ENCODE assay signal across 8 cellular contexts in the genomic region with DNA sequence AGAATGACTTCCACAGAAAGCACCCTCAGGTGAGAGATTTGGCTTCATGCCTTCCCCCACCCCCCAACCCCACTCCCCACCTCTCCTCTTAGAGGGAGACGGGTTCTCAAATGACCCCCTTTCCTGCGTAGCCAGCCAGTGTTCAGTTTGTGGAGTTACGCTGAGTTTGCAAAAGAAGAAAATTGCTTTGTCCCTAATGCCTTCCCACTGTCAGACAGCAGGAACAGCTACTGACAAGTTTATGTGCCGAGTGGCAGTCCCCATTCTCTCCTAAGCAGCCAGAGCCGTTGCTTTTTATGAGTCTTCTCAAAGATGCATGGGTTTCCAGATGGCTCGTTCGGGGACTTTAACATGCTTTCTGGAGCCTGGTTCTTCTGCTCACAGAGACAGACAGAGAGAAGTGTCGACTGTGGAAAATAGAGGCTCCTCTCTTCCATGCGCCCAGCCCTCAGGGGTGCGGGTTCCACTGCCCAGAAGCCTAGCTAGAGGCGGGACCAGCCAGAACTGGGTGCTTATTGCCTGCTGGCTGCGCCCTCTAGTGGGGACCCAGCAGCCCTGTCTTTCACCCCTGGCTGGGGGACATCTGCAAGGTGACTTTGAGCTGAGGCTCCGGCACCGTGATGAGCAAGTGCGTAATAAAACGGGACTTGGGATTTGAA.
DNase-seq lines count a peak whose midpoint lies in the region; FAIRE-seq and TF ChIP-seq lines count a peak whose summit lies in the region.

No MANE protein-coding gene starts in this region.

- no peak for TF ChIP-seq EP300 in ovary (IDR thresholded peaks at IDR 0.05)

- DNase-seq in AG08396 (ENCODE audit: low spot score), result peak; percentile 89
- peak; percentile 93 for DNase-seq in GM19239 (ENCODE audit: insufficient read length, low spot score)
- peak; percentile 74 for DNase-seq in MG63
- DNase-seq in SJCRH30, result peak; percentile 75 to 85
- peak; percentile 39 for DNase-seq in activated gamma-delta T cell treated with anti-CD3 and anti-CD28 coated beads, Interleukin-2, amount 50 U/mL, for 16 hours (ENCODE audit: low read depth)
- peak; percentile 68 to 81 for DNase-seq in frontal cortex (ENCODE audit: low spot score in 2 of 2)
- peak; percentile 71 to 81 (median 77) for DNase-seq in ovary
- DNase-seq in tibial artery, result peak; percentile 63 to 81

- H3K27ac ChIP-seq in SJCRH30, result no peak overlapping the region
- no peak overlapping the region for H3K27ac ChIP-seq in ovary
- no peak overlapping the region for H3K27ac ChIP-seq in tibial artery

- TF ChIP-seq CTCF in ovary (IDR thresholded peaks at IDR 0.05) (peak; percentile 82 to 86 (median 83)), tibial artery (IDR thresholded peaks at IDR 0.05) (peak; percentile 86 to 93)

- 52 to 55% (median 55%) methylated on average over 16 of the region's 16 CpGs for WGBS in ovary, 3 donors

- H3K36me3 ChIP-seq in MG63, result no peaks in the 10 kb centered on the region
- no peaks in the 10 kb centered on the region for H3K36me3 ChIP-seq in SJCRH30
- no peaks in the 10 kb centered on the region for H3K36me3 ChIP-seq in ovary
- peaks cover 0 to 21% (median 0%) of the 10 kb centered on the region in 3 donors for H3K36me3 ChIP-seq in tibial artery

- intact Hi-C loops in ovary (cut with DNase I), result loop anchor here in 3 of 4 donors (5.0 to 10.0 kb wide), 4 partner anchors 74 to 429 kb away; partner anchors contain the start of gene MSI2 (in 1 of the 3)
- intact Hi-C loops in tibial artery (cut with DNase I; ENCODE audit: low total_unique reads), result loop anchor here (2.0 to 10.0 kb wide), 4 partner anchors 133 to 535 kb away; no protein-coding TSS in a partner anchor

- no peak for TF ChIP-seq POLR2A in ovary (IDR thresholded peaks at IDR 0.05)

- H3K27me3 ChIP-seq in MG63 (no peaks in the 10 kb centered on the region), SJCRH30 (no peaks in the 10 kb centered on the region), ovary (no peaks in the 10 kb centered on the region), tibial artery (no peaks in the 10 kb centered on the region)

- peak; percentile 72 for FAIRE-seq in GM19239 (lab: Jason Lieb, UNC)
- no peak for FAIRE-seq in frontal cortex (lab: Jason Lieb, UNC)

- H3K4me1 ChIP-seq in SJCRH30 (0 out of 2 replicates have a peak, but pooled peaks cover 3% of the 10 kb centered on the region), ovary (ENCODE audit: insufficient read depth) (no peaks in the 10 kb centered on the region), tibial artery (peaks cover 0 to 7% (median 3%) of the 10 kb centered on the region in 4 donors)

- H3K4me3 ChIP-seq in MG63, result no peak overlapping the region
- H3K4me3 ChIP-seq in SJCRH30, result no peak overlapping the region
- H3K4me3 ChIP-seq in ovary, result no peak overlapping the region
- H3K4me3 ChIP-seq in tibial artery, result no peak overlapping the region

- H3K9me3 ChIP-seq in MG63, result no peaks in the 10 kb centered on the region
- H3K9me3 ChIP-seq in SJCRH30 (replicated peaks), result no peaks in the 10 kb centered on the region
- no peaks in the 10 kb centered on the region for H3K9me3 ChIP-seq in ovary
- no peaks in the 10 kb centered on the region for H3K9me3 ChIP-seq in tibial artery

Comparison
In these comparisons a context has a peak if more than half of its experiments do, and no peak if none do; other contexts are left out.
1. DNase-seq: peak in every context shown above with its lines; median percentile 93 in GM19239; 89 in AG08396; 80 in SJCRH30; 77 in ovary; 74 in frontal cortex; 74 in MG63; 72 in tibial artery; 39 in activated gamma-delta T cell treated with anti-CD3 and anti-CD28 coated beads, Interleukin-2, amount 50 U/mL, for 16 hours.